In the genomic region with DNA sequence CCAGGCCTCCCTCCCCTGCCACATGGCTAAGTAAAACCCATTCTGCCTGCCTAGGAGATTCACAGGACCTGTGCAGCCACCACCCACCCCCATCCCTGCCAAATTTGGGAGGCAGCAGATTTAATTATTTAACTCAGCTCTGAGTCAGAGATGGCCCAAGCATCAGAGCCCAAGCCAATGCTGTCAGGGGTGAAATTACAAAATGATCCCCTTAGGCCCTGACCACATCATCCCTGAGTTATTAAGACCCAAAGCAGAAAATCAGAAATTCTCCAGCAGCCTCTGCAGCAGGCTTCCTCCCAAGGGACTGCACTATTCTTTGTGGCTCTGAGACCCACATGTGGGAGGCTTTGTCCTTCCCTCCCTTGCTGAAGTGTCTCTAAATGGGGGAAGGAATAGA, we compare ENCODE assay signal across 12 cellular contexts. TPM values are rescaled to one million over a fixed set of nuclear protein-coding genes. Genes with fewer than 3 reads are reported as not detected.
DNase-seq lines count a peak whose midpoint lies in the region; ATAC-seq, FAIRE-seq and TF ChIP-seq lines count a peak whose summit lies in the region.
"Had no signal": no experiment of that assay in that cellular context is flagged by ENCODE, and none has a peak within 500 bp of the region (broad histone marks: within the 10 kb centered on the region; RNA-seq: fewer than 3 reads in every experiment).

No MANE protein-coding gene starts in this region.

- H3K4me1 ChIP-seq in body of pancreas (peaks cover 7% of the 10 kb centered on the region), tibial artery (peaks cover 0 to 19% (median 5%) of the 10 kb centered on the region in 4 donors)

- TF ChIP-seq CTCF in HFFc6 (IDR thresholded peaks at IDR 0.05) (no peak), body of pancreas (IDR thresholded peaks at IDR 0.05) (no peak), tibial artery (IDR thresholded peaks at IDR 0.05) (no peak), D721Med (IDR thresholded peaks at IDR 0.05; ENCODE audit: insufficient read depth, missing control alignments) (no peak)

- H3K36me3 ChIP-seq in body of pancreas (replicated peaks in 1 of 2; ENCODE audit: insufficient read depth in 1 of 2, low read depth in 2 of 2) (no peaks in the 10 kb centered on the region), tibial artery (no peaks in the 10 kb centered on the region)
- H3K36me3 ChIP-seq: esophagus muscularis mucosa had no signal

- ATAC-seq in body of pancreas (peak; percentile 30), GM19467 (IDR thresholded peaks at IDR 0.05; ENCODE audit: unreplicated experiment) (no peak)
- ATAC-seq: stimulated activated naive CD8-positive, alpha-beta T cell treated with anti-CD3 and anti-CD28 coated beads, Interleukin-15, Interleukin-2, amounts not matched to agents 100 U/mL and 50 U/mL, for 24 hours had no signal

- H3K27me3 Mint-ChIP-seq in HFFc6 (ENCODE audit: insufficient read depth), result no peaks in the 10 kb centered on the region
- H3K27me3 Mint-ChIP-seq: activated naive CD8-positive, alpha-beta T cell treated with anti-CD3 and anti-CD28 coated beads, Interleukin-2, amount 10 ng/mL, durations not matched to agents 7 days and 5 days had no signal

- peak; percentile 85 for DNase-seq in HFFc6
- DNase-seq in body of pancreas, result peak in 2 of 4 donors; percentile 19 to 30
- DNase-seq in islet precursor cell, result peak; percentile 58
- DNase-seq in tibial artery, result peak; percentile 69 to 74
- no peak for DNase-seq in D721Med (ENCODE audit: insufficient read length, low spot score)
- no peak for DNase-seq in T-helper 2 cell
- DNase-seq: activated CD4-positive, alpha-beta T cell treated with anti-CD3 and anti-CD28 coated beads for 48 hours; activated naive CD8-positive, alpha-beta T cell treated with anti-CD3 and anti-CD28 coated beads, Interleukin-2, amount 10 ng/mL, durations not matched to agents 7 days and 5 days; stimulated activated naive CD8-positive, alpha-beta T cell treated with anti-CD3 and anti-CD28 coated beads, Interleukin-15, Interleukin-2, amounts not matched to agents 100 U/mL and 50 U/mL, for 24 hours had no signal

- H3K27ac ChIP-seq in body of pancreas (no peak overlapping the region), tibial artery (peak overlapping the region in 1 of 2 donors; percentile 26)

- peak overlapping the region; percentile 92 for H3K27ac Mint-ChIP-seq in HFFc6

- no peaks in the 10 kb centered on the region for H3K9me3 Mint-ChIP-seq in HFFc6
- H3K9me3 Mint-ChIP-seq: activated naive CD8-positive, alpha-beta T cell treated with anti-CD3 and anti-CD28 coated beads, Interleukin-2, amount 10 ng/mL, durations not matched to agents 7 days and 5 days had no signal

- H3K36me3 Mint-ChIP-seq in HFFc6 (ENCODE audit: low read depth), result no peaks in the 10 kb centered on the region

- peaks cover 69% of the 10 kb centered on the region for H3K4me1 Mint-ChIP-seq in HFFc6 (ENCODE audit: low read depth)

- intact Hi-C loops in body of pancreas (cut with DNase I) (no loop called here), tibial artery (cut with DNase I; ENCODE audit: low total_unique reads) (no loop called here)

- FAIRE-seq in D721Med (lab: Jason Lieb, UNC), result no peak
- FAIRE-seq: G401.6 had no signal

- no peaks in the 10 kb centered on the region for H3K9me3 ChIP-seq in body of pancreas
- H3K9me3 ChIP-seq in tibial artery, result no peaks in the 10 kb centered on the region
- H3K9me3 ChIP-seq: esophagus muscularis mucosa had no signal

- no peak for TF ChIP-seq POLR2A in body of pancreas (IDR thresholded peaks at IDR 0.05)

- peak overlapping the region; percentile 55 for H3K4me3 Mint-ChIP-seq in HFFc6
- H3K4me3 Mint-ChIP-seq: activated naive CD8-positive, alpha-beta T cell treated with anti-CD3 and anti-CD28 coated beads, Interleukin-2, amount 10 ng/mL, durations not matched to agents 7 days and 5 days had no signal

- no peaks in the 10 kb centered on the region for H3K27me3 ChIP-seq in body of pancreas
- H3K27me3 ChIP-seq in tibial artery, result no peaks in the 10 kb centered on the region
- H3K27me3 ChIP-seq: esophagus muscularis mucosa had no signal

- H3K4me3 ChIP-seq in body of pancreas (no peak overlapping the region), tibial artery (no peak overlapping the region)
- H3K4me3 ChIP-seq: esophagus muscularis mucosa had no signal

RNA-seq across cellular contexts. Expression of a gene that starts 52.8 kb away (rescaled TPM):
- 100 to 1,000 TPM in 3 of 6 experiments, 10 to 100 TPM in 3; 89.6 to 122 (median 103) TPM for total RNA-seq in HFFc6 (2021; fragmentation: NEBNext Ultra II Directional; extraction: Animal tissue kit (Norgen Biotek cat#: 25700))
- 10 to 100 TPM; 15.8 to 27.5 TPM for total RNA-seq in body of pancreas

Comparison
In these comparisons a context has a peak if more than half of its experiments do, and no peak if none do; other contexts are left out.
1. DNase-seq: peak in HFFc6 (single experiment), islet precursor cell (single experiment) and tibial artery (2 of 2); none in D721Med (single experiment) and T-helper 2 cell (0 of 5).